ENCODE assay signal across 10 cellular contexts in genomic region chr1:153649137-153649866, GRCh38. TPM values are rescaled to one million over a fixed set of nuclear protein-coding genes. Genes with fewer than 3 reads are reported as not detected.
DNase-seq lines count a peak whose midpoint lies in the region; FAIRE-seq and TF ChIP-seq lines count a peak whose summit lies in the region.
"Had no signal": no experiment of that assay in that cellular context is flagged by ENCODE, and none has a peak within 500 bp of the region (broad histone marks: within the 10 kb centered on the region; RNA-seq: fewer than 3 reads in every experiment).

No MANE protein-coding gene starts in this region.

- no peak overlapping the region for H3K4me2 ChIP-seq in neural progenitor cell
- H3K4me2 ChIP-seq: KMS-11 had no signal

- H3K36me3 ChIP-seq in neural progenitor cell: peaks cover 4% of the 10 kb centered on the region

- FAIRE-seq in GM12892 (lab: Jason Lieb, UNC): no peak
- FAIRE-seq: RCC 7860 had no signal

- H3K36me3 Mint-ChIP-seq in Calu3 (ENCODE audit: insufficient read depth, unreplicated experiment) (peaks cover 52% of the 10 kb centered on the region), brain (peaks cover 14% of the 10 kb centered on the region), neural progenitor cell (peaks cover 20% of the 10 kb centered on the region)

- H4K20me1 ChIP-seq in neural progenitor cell (ENCODE audit: low read depth): peaks cover 1% of the 10 kb centered on the region

- H3K4me1 Mint-ChIP-seq in Calu3 (ENCODE audit: low read depth, unreplicated experiment) (peaks cover 7% of the 10 kb centered on the region), brain (peaks cover 15% of the 10 kb centered on the region), neural progenitor cell (no peaks in the 10 kb centered on the region)

- BruUV-seq in Calu3 (replicated peaks; lab: Mats Ljungman, UMichigan): TSS peak; percentile 5

- intact Hi-C loops in Calu3 (cut with micrococcal nuclease; ENCODE audit: unreplicated experiment): no loop called here

- CTCF ChIA-PET in Calu3 (lab: Charles Lee): interaction anchor here (1.0 kb wide), 1 partner anchor 15 kb away, joined by 3 read pairs; the partner anchor contains the start of gene CHTOP
- CTCF ChIA-PET in GM10248 (lab: Yijun Ruan, JAX): interaction anchor here (1.1 to 1.6 kb wide), 4 partner anchors 12 to 77 kb away, joined by 3 to 5 read pairs (median 3); no protein-coding TSS in a partner anchor

- DNase-seq in Calu3: no peak
- DNase-seq in NCI-H1092 treated with DMSO at 0.1 percent for 48 hours (lab: John Stamatoyannopoulos, UW): peak; percentile 75
- DNase-seq in neural progenitor cell (ENCODE audit: low spot score): no peak
- no peak for DNase-seq in GM10248 (ENCODE audit: extremely low spot score)
- DNase-seq in GM12892 (ENCODE audit: insufficient read length): no peak
- no peak for DNase-seq in NOMO-1 (lab: John Stamatoyannopoulos, UW; ENCODE audit: unreplicated experiment in 2 of 2)
- DNase-seq: sigmoid colon had no signal

- no peak overlapping the region for H3K4me3 ChIP-seq in neural progenitor cell
- H3K4me3 ChIP-seq: sigmoid colon had no signal

- no peak overlapping the region for H2AFZ ChIP-seq in neural progenitor cell (replicated peaks)

- H3K27me3 ChIP-seq in neural progenitor cell: no peaks in the 10 kb centered on the region
- H3K27me3 ChIP-seq: sigmoid colon had no signal

- TF ChIP-seq CTCF in Calu3 (IDR thresholded peaks at IDR 0.05; ENCODE audit: unreplicated experiment): no peak
- TF ChIP-seq CTCF in brain (conservative IDR thresholded peaks at IDR 0.05): no peak
- TF ChIP-seq CTCF in neural progenitor cell (IDR thresholded peaks at IDR 0.05): no peak
- no peak for TF ChIP-seq CTCF in GM10248 (IDR thresholded peaks at IDR 0.05; ENCODE audit: control extremely low read depth, extremely low read depth, low read depth, missing control alignments)

- no peaks in the 10 kb centered on the region for H3K79me2 ChIP-seq in neural progenitor cell (ENCODE audit: low read depth)

- no peaks in the 10 kb centered on the region for H3K4me1 ChIP-seq in neural progenitor cell

- no peak overlapping the region for H3K27ac ChIP-seq in neural progenitor cell
- H3K27ac ChIP-seq: KMS-11, sigmoid colon had no signal

- peaks cover 32% of the 10 kb centered on the region for H3F3A ChIP-seq in neural progenitor cell (ENCODE audit: low read depth)

- H3K27ac Mint-ChIP-seq in Calu3 (ENCODE audit: unreplicated experiment) (peak overlapping the region; percentile 44), brain (peak overlapping the region; percentile 25 to 94 (median 73)), neural progenitor cell (peak overlapping the region; percentile 58)

- H3K4me3 Mint-ChIP-seq in Calu3 (ENCODE audit: low read depth, unreplicated experiment): no peak overlapping the region
- H3K4me3 Mint-ChIP-seq in brain: no peak overlapping the region
- no peak overlapping the region for H3K4me3 Mint-ChIP-seq in neural progenitor cell

- no peaks in the 10 kb centered on the region for H3K9me3 Mint-ChIP-seq in Calu3 (ENCODE audit: low read depth, unreplicated experiment)
- H3K9me3 Mint-ChIP-seq in brain: peaks cover 0 to 3% (median 0%) of the 10 kb centered on the region in 5 experiments
- H3K9me3 Mint-ChIP-seq in neural progenitor cell: peaks cover 2% of the 10 kb centered on the region

- H3K9ac ChIP-seq in neural progenitor cell: no peak overlapping the region
- H3K9ac ChIP-seq: KMS-11 had no signal

- H3K27me3 Mint-ChIP-seq in Calu3 (ENCODE audit: unreplicated experiment) (no peaks in the 10 kb centered on the region), brain (peaks cover 6% of the 10 kb centered on the region), neural progenitor cell (ENCODE audit: insufficient read depth, low read depth) (peaks cover 15% of the 10 kb centered on the region)

- TF ChIP-seq POLR2A in GM12892 (IDR thresholded peaks at IDR 0.05; ENCODE audit: low read depth, low read length): no peak; the same call in 1 of the 2 replicates

- no peaks in the 10 kb centered on the region for H3K9me3 ChIP-seq in neural progenitor cell (ENCODE audit: low read depth)
- H3K9me3 ChIP-seq: sigmoid colon had no signal

- POLR2A ChIA-PET in GM10248 (lab: Yijun Ruan, JAX): interaction anchor here (0.5 to 1.7 kb wide), 2 partner anchors 15 to 343 kb away, joined by 5 to 9 read pairs; partner anchors contain the start of gene CHTOP

RNA-seq across cellular contexts. Expression of gene SNAPIN, which starts 9.2 kb away (rescaled TPM):
- 45.0 and 46.8 TPM in 2 replicates for total RNA-seq in Calu3 (2022)
- polyA plus RNA-seq in brain (ENCODE audit: insufficient read depth, low read depth, low replicate concordance): 72.3 TPM
- total RNA-seq in neural progenitor cell (ENCODE audit: low replicate concordance): 50.1 and 52.4 TPM in 2 replicates
- polyA plus RNA-seq in GM12892 (2012; ENCODE audit: missing spikeins): 38.4 TPM

RNA-seq across cellular contexts. Expression of gene CHTOP, which starts 15.4 kb away (rescaled TPM):
- total RNA-seq in Calu3 (2022) (93.7 and 100 TPM in 2 replicates), neural progenitor cell (ENCODE audit: low replicate concordance) (96.1 and 104 TPM in 2 replicates)
- 85.1 TPM for polyA plus RNA-seq in brain (ENCODE audit: insufficient read depth, low read depth, low replicate concordance)
- 40.1 TPM for polyA plus RNA-seq in GM12892 (2012; ENCODE audit: missing spikeins)

RNA-seq across cellular contexts. Expression of gene S100A1, which starts 21.1 kb away (rescaled TPM):
- total RNA-seq in Calu3 (2022) (not detected in 2 replicates), neural progenitor cell (ENCODE audit: low replicate concordance) (0.74 TPM in 1 of 2 replicates, not detected in the other)
- polyA plus RNA-seq in brain (ENCODE audit: insufficient read depth, low read depth, low replicate concordance): 570 TPM
- polyA plus RNA-seq in GM12892 (2012; ENCODE audit: missing spikeins): 0.53 TPM

RNA-seq across cellular contexts. Expression of gene ILF2, which starts 21.5 kb away (rescaled TPM):
- total RNA-seq in Calu3 (2022) (253 and 292 TPM in 2 replicates), neural progenitor cell (ENCODE audit: low replicate concordance) (474 and 475 TPM in 2 replicates)
- polyA plus RNA-seq in brain (ENCODE audit: insufficient read depth, low read depth, low replicate concordance): 373 TPM
- 224 TPM for polyA plus RNA-seq in GM12892 (2012; ENCODE audit: missing spikeins)

RNA-seq across cellular contexts. Expression of gene S100A13, which starts 22.0 kb away (rescaled TPM):
- 104 and 117 TPM in 2 replicates for total RNA-seq in Calu3 (2022)
- polyA plus RNA-seq in brain (ENCODE audit: insufficient read depth, low read depth, low replicate concordance): 198 TPM
- total RNA-seq in neural progenitor cell (ENCODE audit: low replicate concordance): 78.9 and 87.4 TPM in 2 replicates
- 23.9 TPM for polyA plus RNA-seq in GM12892 (2012; ENCODE audit: missing spikeins)
